ENCODE assay signal across 9 cellular contexts in the genomic region with DNA sequence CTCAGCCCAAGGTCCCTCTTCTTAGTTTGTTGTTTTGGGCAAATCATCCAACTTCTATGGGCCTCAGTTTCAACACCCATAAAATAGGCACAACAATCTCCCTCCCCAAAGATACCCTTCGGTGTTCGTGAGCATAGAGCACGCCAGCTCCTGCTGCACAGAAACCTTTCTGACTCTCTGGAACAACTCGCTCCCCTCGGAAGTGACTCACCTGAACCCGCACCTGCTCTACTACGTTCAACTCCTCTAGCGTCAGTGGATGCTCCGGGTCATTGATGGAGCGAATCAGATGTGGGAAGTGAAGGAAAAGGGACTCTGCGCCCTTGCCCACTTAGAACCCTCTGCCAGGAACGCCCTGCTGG. TPM values are rescaled to one million over a fixed set of nuclear protein-coding genes. Genes with fewer than 3 reads are reported as not detected.
DNase-seq lines count a peak whose midpoint lies in the region; ATAC-seq and TF ChIP-seq lines count a peak whose summit lies in the region.
"Had no signal": no experiment of that assay in that cellular context is flagged by ENCODE, and none has a peak within 500 bp of the region (broad histone marks: within the 10 kb centered on the region; RNA-seq: fewer than 3 reads in every experiment).

No MANE protein-coding gene starts in this region.

- H3K27ac ChIP-seq in PC-9 (peak overlapping the region; percentile 48), breast epithelium (peak overlapping the region; percentile 94 to 95), muscle layer of colon (ENCODE audit: low read depth, low read length) (peak overlapping the region; percentile 80), suprapubic skin (peak overlapping the region; percentile 92)

- H3K79me2 ChIP-seq in PC-9 (ENCODE audit: low read depth), result peaks cover 39% of the 10 kb centered on the region

- H4K20me1 ChIP-seq in PC-9 (ENCODE audit: insufficient read depth), result peaks cover 10% of the 10 kb centered on the region; the same call in 1 of the 2 replicates

- H3K27me3 ChIP-seq in PC-9 (ENCODE audit: insufficient read depth, low read depth) (no peaks in the 10 kb centered on the region), breast epithelium (no peaks in the 10 kb centered on the region), muscle layer of colon (ENCODE audit: control insufficient read depth in 1 of 2, insufficient read depth in 2 of 2, low read length in 2 of 2) (no peaks in the 10 kb centered on the region), suprapubic skin (no peaks in the 10 kb centered on the region)

- H3K4me3 ChIP-seq in PC-9 (peak overlapping the region; percentile 91), breast epithelium (peak overlapping the region; percentile 89 to 99 (median 90)), muscle layer of colon (ENCODE audit: low read depth in 1 of 2, low read length in 2 of 2) (peak overlapping the region; percentile 53 to 99), suprapubic skin (peak overlapping the region; percentile 97)

- H3F3A ChIP-seq in PC-9 (ENCODE audit: insufficient read depth, low read depth), result peaks cover 30% of the 10 kb centered on the region

- peak; percentile 12 for DNase-seq in activated CD4-positive, CD25-positive, alpha-beta regulatory T cell treated with anti-CD3 and anti-CD28 coated beads, Interleukin-2, amount 50 U/mL, for 16 hours (ENCODE audit: low read depth, low spot score)
- no peak for DNase-seq in activated CD4-positive, CD25-positive, alpha-beta regulatory T cell treated with anti-CD3 and anti-CD28 coated beads, Interleukin-2, amount 50 U/mL, for 72 hours
- DNase-seq in PC-9, result peak in 1 of 2 experiments; percentile 71
- DNase-seq in breast epithelium (ENCODE audit: low spot score in 2 of 2), result no peak
- DNase-seq in suprapubic skin (ENCODE audit: low spot score in 2 of 2), result no peak
- no peak for DNase-seq in AML-193 (lab: John Stamatoyannopoulos, UW)

- peak overlapping the region; percentile 100 for H3K9ac ChIP-seq in muscle layer of colon (ENCODE audit: low read length)

- POLR2A ChIA-PET in PC-9 (lab: Charles Lee; ENCODE audit: unreplicated experiment), result interaction anchor here (0.7 kb wide), 1 partner anchor 31 kb away, joined by 3 read pairs; no protein-coding TSS in a partner anchor

- CTCF ChIA-PET in PC-9 (lab: Charles Lee), result no interaction called here

- 0% methylated on average over 10 of the region's 12 CpGs for WGBS in suprapubic skin

- no peak for ATAC-seq in GM21526 (IDR thresholded peaks at IDR 0.05; ENCODE audit: low FRiP score, unreplicated experiment)

- peak overlapping the region; percentile 99 for H2AFZ ChIP-seq in PC-9

- H3K4me2 ChIP-seq in PC-9, result peak overlapping the region; percentile 98

- H3K36me3 ChIP-seq in PC-9 (ENCODE audit: low read depth), result no peaks in the 10 kb centered on the region
- H3K36me3 ChIP-seq in breast epithelium, result no peaks in the 10 kb centered on the region
- H3K36me3 ChIP-seq in muscle layer of colon (ENCODE audit: insufficient read depth, low read length), result peaks cover 8% of the 10 kb centered on the region
- peaks cover 3% of the 10 kb centered on the region for H3K36me3 ChIP-seq in suprapubic skin

- TF ChIP-seq CTCF in PC-9 (conservative IDR thresholded peaks at IDR 0.05), result no peak
- no peak for TF ChIP-seq CTCF in breast epithelium (IDR thresholded peaks at IDR 0.05)
- no peak for TF ChIP-seq CTCF in suprapubic skin (IDR thresholded peaks at IDR 0.05)

- H3K9me3 ChIP-seq in PC-9 (ENCODE audit: insufficient read depth, low read depth) (no peaks in the 10 kb centered on the region), breast epithelium (no peaks in the 10 kb centered on the region), muscle layer of colon (ENCODE audit: low read length) (no peaks in the 10 kb centered on the region), suprapubic skin (no peaks in the 10 kb centered on the region)

- no peaks in the 10 kb centered on the region for H3K9me2 ChIP-seq in PC-9 (ENCODE audit: insufficient read depth)

- BruUV-seq in PC-9 (replicated peaks; lab: Mats Ljungman, UMichigan), result TSS peak; percentile 50

- intact Hi-C loops in PC-9 (cut with micrococcal nuclease; ENCODE audit: unreplicated experiment) (loop anchor here (10.0 kb wide), 1 partner anchor 419 kb away; no protein-coding TSS in a partner anchor), breast epithelium (cut with DNase I; ENCODE audit: low total_unique reads) (no loop called here)

- TF ChIP-seq POLR2A in breast epithelium (IDR thresholded peaks at IDR 0.05), result no peak
- TF ChIP-seq POLR2A in suprapubic skin (IDR thresholded peaks at IDR 0.05), result no peak

- no peak for TF ChIP-seq EP300 in suprapubic skin (IDR thresholded peaks at IDR 0.05)

- H3K4me1 ChIP-seq in PC-9 (replicated peaks; ENCODE audit: insufficient read depth), result peaks cover 47% of the 10 kb centered on the region
- H3K4me1 ChIP-seq in breast epithelium, result peaks cover 11 to 21% of the 10 kb centered on the region in 2 donors
- H3K4me1 ChIP-seq in muscle layer of colon (ENCODE audit: insufficient read depth, low read length), result peaks cover 34% of the 10 kb centered on the region
- H3K4me1 ChIP-seq in suprapubic skin, result peaks cover 37% of the 10 kb centered on the region

RNA-seq across cellular contexts. Expression of a gene that starts 0.4 kb away (rescaled TPM):
- total RNA-seq in PC-9 (2021), result 81.7 and 87.1 TPM in 2 replicates
- 10 to 100 TPM; 45.7 to 77.3 (median 65.4) TPM for total RNA-seq in breast epithelium
- 10 to 100 TPM; 34.4 to 69.0 (median 45.0) TPM for total RNA-seq in suprapubic skin

RNA-seq across cellular contexts. Expression of a gene that starts 1.6 kb away (rescaled TPM):
- total RNA-seq in PC-9 (2021) (32.8 and 35.1 TPM in 2 replicates), breast epithelium (10 to 100 TPM; 25.9 to 33.1 (median 31.9) TPM), suprapubic skin (10 to 100 TPM; 33.6 to 56.0 (median 42.3) TPM)

RNA-seq across cellular contexts. Expression of a gene that starts 8.4 kb away (rescaled TPM):
- total RNA-seq in PC-9 (2021) (0.24 TPM in 1 of 2 replicates, not detected in the other), breast epithelium (10 to 100 TPM in 1 of 3 donors, 1 to 10 TPM in 2; 7.7 to 11.1 (median 8.0) TPM), suprapubic skin (10 to 100 TPM in 1 of 4 donors, 1 to 10 TPM in 3; 1.5 to 12.1 (median 4.6) TPM)

RNA-seq across cellular contexts. Expression of a gene that starts 15.1 kb away (rescaled TPM):
- total RNA-seq in PC-9 (2021) (not detected in 2 replicates), breast epithelium (not detected), suprapubic skin (under 1 TPM in 1 of 4 donors, not detected in 3; 0.45 TPM)
- total RNA-seq: glomerular endothelial cell had no signal

RNA-seq across cellular contexts. Expression of a gene that starts 27.3 kb away (rescaled TPM):
- 9.1 and 10.1 TPM in 2 replicates for total RNA-seq in PC-9 (2021)
- total RNA-seq in breast epithelium, result 1 to 10 TPM in 2 of 3 donors, under 1 TPM in 1; 0.29 to 5.9 (median 2.1) TPM
- 1 to 10 TPM in 3 of 4 donors, not detected in 1; 1.4 to 2.2 (median 1.5) TPM for total RNA-seq in suprapubic skin
